In the genomic region with DNA sequence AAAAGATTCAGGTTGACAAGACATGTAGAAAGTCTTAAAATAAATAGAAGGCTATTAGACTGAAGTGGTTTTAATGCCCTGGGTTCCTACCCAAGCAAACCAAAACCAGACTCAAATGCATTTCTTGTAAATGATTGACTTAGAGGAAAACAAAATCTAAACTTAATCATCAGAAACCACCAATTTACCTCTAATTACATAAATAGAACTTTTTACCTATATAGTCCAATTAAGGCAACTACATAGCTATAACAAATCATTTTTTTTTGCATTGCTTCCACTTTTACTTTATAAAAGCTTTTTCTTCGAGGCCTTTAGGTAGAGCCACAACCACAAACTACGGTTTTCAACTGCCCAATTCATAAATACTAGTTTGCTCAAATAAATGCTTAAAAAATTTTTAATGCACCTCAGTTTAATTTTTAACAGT, we compare ENCODE assay signal across 19 cellular contexts.
DNase-seq lines count a peak whose midpoint lies in the region; ATAC-seq and TF ChIP-seq lines count a peak whose summit lies in the region.
"Had no signal": no experiment of that assay in that cellular context is flagged by ENCODE, and none has a peak within 500 bp of the region (broad histone marks: within the 10 kb centered on the region; RNA-seq: fewer than 3 reads in every experiment).

No MANE protein-coding gene starts in this region.

- TF ChIP-seq POLR2A in stomach (IDR thresholded peaks at IDR 0.05), result no peak

- no peak overlapping the region for H3K4me3 Mint-ChIP-seq in endothelial cell (ENCODE audit: unreplicated experiment)
- H3K4me3 Mint-ChIP-seq: immature natural killer cell; stimulated activated memory B cell treated with anti-CD40 and anti-IgM and Interleukin-4, amounts not matched to agents 10 μg/mL and 1 μg/mL and 100 μg/mL, for 72 hours had no signal

- no peaks in the 10 kb centered on the region for H3K36me3 Mint-ChIP-seq in endothelial cell (ENCODE audit: low read depth, unreplicated experiment)
- H3K36me3 Mint-ChIP-seq: immature natural killer cell; stimulated activated memory B cell treated with anti-CD40 and anti-IgM and Interleukin-4, amounts not matched to agents 10 μg/mL and 1 μg/mL and 100 μg/mL, for 72 hours had no signal

- H3K27me3 ChIP-seq in stomach, result no peaks in the 10 kb centered on the region
- H3K27me3 ChIP-seq: BLaER1 treated with 17β-estradiol and CSF1 and Interleukin-3, amounts not matched to agents 10 nM and 100 nM had no signal

- no peaks in the 10 kb centered on the region for H3K9me3 Mint-ChIP-seq in endothelial cell (ENCODE audit: unreplicated experiment)
- H3K9me3 Mint-ChIP-seq: immature natural killer cell; stimulated activated memory B cell treated with anti-CD40 and anti-IgM and Interleukin-4, amounts not matched to agents 10 μg/mL and 1 μg/mL and 100 μg/mL, for 72 hours had no signal

- ATAC-seq in GM18861 (IDR thresholded peaks at IDR 0.05; ENCODE audit: unreplicated experiment) (peak; percentile 77), GM19452 (IDR thresholded peaks at IDR 0.05; ENCODE audit: unreplicated experiment) (peak; percentile 66), HG02678 (IDR thresholded peaks at IDR 0.05; ENCODE audit: unreplicated experiment) (peak; percentile 69), HG03342 (IDR thresholded peaks at IDR 0.05; ENCODE audit: unreplicated experiment) (peak; percentile 49), HG03039 (IDR thresholded peaks at IDR 0.05; ENCODE audit: unreplicated experiment) (no peak)
- ATAC-seq: HCT116; stimulated activated memory B cell treated with anti-CD40 and anti-IgM and Interleukin-4, amounts not matched to agents 10 μg/mL and 1 μg/mL and 100 μg/mL, for 72 hours had no signal

- TF ChIP-seq EP300 in stomach (IDR thresholded peaks at IDR 0.05), result no peak

- H3K4me3 ChIP-seq in stomach, result no peak overlapping the region
- H3K4me3 ChIP-seq: BLaER1 treated with 17β-estradiol and CSF1 and Interleukin-3, amounts not matched to agents 10 nM and 100 nM had no signal

- H3K9me3 ChIP-seq in stomach, result no peaks in the 10 kb centered on the region
- H3K9me3 ChIP-seq: BLaER1 treated with 17β-estradiol and CSF1 and Interleukin-3, amounts not matched to agents 10 nM and 100 nM had no signal

- TF ChIP-seq CTCF in endothelial cell (IDR thresholded peaks at IDR 0.05; ENCODE audit: unreplicated experiment) (no peak), stomach (IDR thresholded peaks at IDR 0.05) (no peak)

- no peak overlapping the region for H3K27ac Mint-ChIP-seq in endothelial cell (ENCODE audit: unreplicated experiment)
- H3K27ac Mint-ChIP-seq: immature natural killer cell; stimulated activated memory B cell treated with anti-CD40 and anti-IgM and Interleukin-4, amounts not matched to agents 10 μg/mL and 1 μg/mL and 100 μg/mL, for 72 hours had no signal

- H3K27ac ChIP-seq in stomach, result no peak overlapping the region
- H3K27ac ChIP-seq: BLaER1 treated with 17β-estradiol and CSF1 and Interleukin-3, amounts not matched to agents 10 nM and 100 nM had no signal

- H3K27me3 Mint-ChIP-seq in endothelial cell (ENCODE audit: unreplicated experiment), result no peaks in the 10 kb centered on the region
- H3K27me3 Mint-ChIP-seq: stimulated activated memory B cell treated with anti-CD40 and anti-IgM and Interleukin-4, amounts not matched to agents 10 μg/mL and 1 μg/mL and 100 μg/mL, for 72 hours had no signal

- DNase-seq in endothelial cell (ENCODE audit: low spot score) (no peak), stomach (no peak)
- no peak for DNase-seq in activated CD8-positive, alpha-beta memory T cell treated with anti-CD3 and anti-CD28 coated beads, Interleukin-2, amount 50 U/mL, for 4 hours
- DNase-seq: activated CD4-positive, alpha-beta T cell treated with anti-CD3 and anti-CD28 coated beads, Interleukin-2, amount 50 U/mL, for 4 hours; activated T-cell treated with anti-CD3 and anti-CD28 coated beads, Interleukin-2, amount 50 U/mL, for 1 hour; foreskin fibroblast; immature natural killer cell; IMR-90; NCI-H1417 treated with DMSO at 0.1 percent for 48 hours; NCI-H2171 treated with DMSO at 0.1 percent for 48 hours; NCI-H69 had no signal

- intact Hi-C loops in stomach (cut with DNase I; ENCODE audit: low total_unique reads), result no loop called here

- H3K4me1 ChIP-seq in stomach, result no peaks in the 10 kb centered on the region
- H3K4me1 ChIP-seq: BLaER1 treated with 17β-estradiol and CSF1 and Interleukin-3, amounts not matched to agents 10 nM and 100 nM had no signal

- no peaks in the 10 kb centered on the region for H3K4me1 Mint-ChIP-seq in endothelial cell (ENCODE audit: unreplicated experiment)
- H3K4me1 Mint-ChIP-seq: immature natural killer cell; stimulated activated memory B cell treated with anti-CD40 and anti-IgM and Interleukin-4, amounts not matched to agents 10 μg/mL and 1 μg/mL and 100 μg/mL, for 72 hours had no signal

- no peaks in the 10 kb centered on the region for H3K36me3 ChIP-seq in stomach
- H3K36me3 ChIP-seq: BLaER1 treated with 17β-estradiol and CSF1 and Interleukin-3, amounts not matched to agents 10 nM and 100 nM had no signal

- 44 to 67% (median 53%) methylated on average over 2 of the region's 2 CpGs for WGBS in stomach, 5 donors
